In genomic region chr11:103494491-103494890, GRCh38 we compare ENCODE assay signal across 30 cellular contexts.
A peak's percentile ranks its signal among the peaks of the same experiment; 100 is the strongest.
DNase-seq lines count a peak whose midpoint lies in the region; ATAC-seq and TF ChIP-seq lines count a peak whose summit lies in the region.
"Had no signal": no experiment of that assay in that cellular context is flagged by ENCODE, and none has a peak within 500 bp of the region (broad histone marks: within the 10 kb centered on the region; RNA-seq: fewer than 3 reads in every experiment).

No MANE protein-coding gene starts in this region.

- H3K9ac ChIP-seq in GM23248: no peak overlapping the region
- H3K9ac ChIP-seq: BLaER1 had no signal

- no peak overlapping the region for H3K4me2 ChIP-seq in GM23248 (ENCODE audit: unreplicated experiment)
- H3K4me2 ChIP-seq: BLaER1 had no signal

- ATAC-seq in HG03175 (IDR thresholded peaks at IDR 0.05; ENCODE audit: unreplicated experiment): no peak
- ATAC-seq in GM18498 (IDR thresholded peaks at IDR 0.05; ENCODE audit: unreplicated experiment): no peak
- ATAC-seq: gastroesophageal sphincter; natural killer cell; stimulated activated memory B cell treated with anti-CD40 and anti-IgM and Interleukin-4, amounts not matched to agents 10 μg/mL and 1 μg/mL and 100 μg/mL, for 72 hours had no signal

- intact Hi-C loops in posterior vena cava (cut with DNase I): no loop called here

- no peak for TF ChIP-seq CTCF in epithelial cell of esophagus (IDR thresholded peaks at IDR 0.05; ENCODE audit: insufficient read depth, low read depth, low read length, missing control alignments)

- peak; percentile 34 for DNase-seq in AG08395 (ENCODE audit: low spot score)
- DNase-seq in GM23248: peak; percentile 33
- peak; percentile 10 for DNase-seq in epithelial cell of esophagus (ENCODE audit: low read depth)
- peak; percentile 36 for DNase-seq in myocyte (ENCODE audit: low read depth)
- no peak for DNase-seq in CD1c-positive myeloid dendritic cell (ENCODE audit: extremely low spot score)
- no peak for DNase-seq in posterior vena cava (ENCODE audit: low spot score)
- DNase-seq: activated CD4-positive, alpha-beta T cell treated with anti-CD3 and anti-CD28 coated beads, Interleukin-2, amount 10 ng/mL, durations not matched to agents 24 days and 14 days; activated effector memory CD4-positive, alpha-beta T cell treated with anti-CD3 and anti-CD28 coated beads, Interleukin-2, amount 50 U/mL, for 16 hours; activated naive CD8-positive, alpha-beta T cell treated with anti-CD3 and anti-CD28 coated beads for 36 hours; colonic mucosa; COR-L47; effector CD4-positive, alpha-beta T cell; hippocampal formation; IMR-90; MV-4-11; natural killer cell; NCI-H1436; NCI-H2081 treated with DMSO at 0.1 percent for 48 hours; NCI-H226; NCI-H526 treated with DMSO at 0.1 percent for 48 hours; Peyer's patch; SIG-M5; T1000 had no signal

- H3K4me1 ChIP-seq in GM23248 (ENCODE audit: insufficient read depth): no peaks in the 10 kb centered on the region
- H3K4me1 ChIP-seq: BLaER1, colonic mucosa, gastroesophageal sphincter, Peyer's patch had no signal

- H3K36me3 ChIP-seq in GM23248 (ENCODE audit: low read depth): no peaks in the 10 kb centered on the region
- H3K36me3 ChIP-seq: BLaER1, colonic mucosa, gastroesophageal sphincter, Peyer's patch had no signal

- no peaks in the 10 kb centered on the region for H3K9me2 ChIP-seq in GM23248 (ENCODE audit: insufficient read depth)

- H3K79me2 ChIP-seq in GM23248 (ENCODE audit: insufficient read depth): no peaks in the 10 kb centered on the region

- 18 to 44% methylated on average over 1 of the region's 1 CpG for whole genome bisulfite sequencing in GM23248 (ENCODE audit: low coverage in 1 of 2, low lambda C conversion rate in 2 of 2, missing lambda C conversion rate in 2 of 2), 2 experiments

- in situ Hi-C loops in GM23248 (cut with MboI): no loop called here

- H3F3A ChIP-seq in GM23248 (ENCODE audit: insufficient read depth): no peaks in the 10 kb centered on the region

- H3K27me3 ChIP-seq in GM23248 (replicated peaks; ENCODE audit: insufficient read depth): no peaks in the 10 kb centered on the region
- H3K27me3 ChIP-seq: BLaER1, colonic mucosa, gastroesophageal sphincter, Peyer's patch had no signal

- no peaks in the 10 kb centered on the region for H3K9me3 ChIP-seq in GM23248 (ENCODE audit: low read depth)
- H3K9me3 ChIP-seq: colonic mucosa, gastroesophageal sphincter, Peyer's patch had no signal

- H3K4me3 ChIP-seq in GM23248 (no peak overlapping the region), epithelial cell of esophagus (ENCODE audit: low read length) (no peak overlapping the region)
- H3K4me3 ChIP-seq: BLaER1, colonic mucosa, gastroesophageal sphincter, lung, Peyer's patch had no signal

- H3K27ac ChIP-seq in GM23248: no peak overlapping the region
- H3K27ac ChIP-seq: BLaER1, colonic mucosa, epithelial cell of prostate, gastroesophageal sphincter, Peyer's patch had no signal

- H4K20me1 ChIP-seq in GM23248 (ENCODE audit: insufficient read depth): no peaks in the 10 kb centered on the region
- H4K20me1 ChIP-seq: BLaER1 had no signal

- peak overlapping the region; percentile 47; the same call in 1 of the 2 replicates for H2AFZ ChIP-seq in GM23248

Comparison
In these comparisons a context has a peak if more than half of its experiments do, and no peak if none do; other contexts are left out.
1. DNase-seq: peak in AG08395 (single experiment), GM23248 (single experiment), epithelial cell of esophagus (single experiment) and myocyte (single experiment); none in CD1c-positive myeloid dendritic cell (single experiment) and posterior vena cava (single experiment).